18 cellular contexts compared by ENCODE assay signal in the genomic region with DNA sequence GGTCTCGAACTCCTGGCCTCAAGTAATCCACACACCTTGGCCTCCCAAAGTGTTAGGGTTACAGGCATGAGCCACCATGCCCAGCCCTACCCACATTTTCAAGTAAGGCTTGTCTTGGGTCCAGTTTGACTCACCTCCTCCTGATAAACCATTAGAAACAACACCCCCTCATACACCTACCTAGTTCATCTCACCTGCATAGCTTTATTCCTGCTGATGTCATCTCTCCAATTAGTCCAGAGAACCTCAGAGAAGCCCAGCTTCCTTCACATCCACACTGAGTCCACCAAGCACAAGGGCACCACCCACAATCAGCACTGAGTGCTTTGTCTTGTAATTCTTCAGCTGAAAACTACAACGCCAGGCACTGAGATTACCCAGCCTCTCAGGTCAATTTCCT. TPM values are rescaled to one million over a fixed set of nuclear protein-coding genes. Genes with fewer than 3 reads are reported as not detected.
DNase-seq lines count a peak whose midpoint lies in the region; ATAC-seq, FAIRE-seq and TF ChIP-seq lines count a peak whose summit lies in the region.
"Had no signal": no experiment of that assay in that cellular context is flagged by ENCODE, and none has a peak within 500 bp of the region (broad histone marks: within the 10 kb centered on the region; RNA-seq: fewer than 3 reads in every experiment).

No MANE protein-coding gene starts in this region.

- no peaks in the 10 kb centered on the region for H3K36me3 ChIP-seq in BE2C
- H3K36me3 ChIP-seq in bronchial epithelial cell (ENCODE audit: control insufficient read depth, insufficient read depth, low read length): peaks cover 3% of the 10 kb centered on the region
- no peaks in the 10 kb centered on the region for H3K36me3 ChIP-seq in subcutaneous abdominal adipose tissue (ENCODE audit: control insufficient read depth in 5 of 5, insufficient read depth in 5 of 5, low read length in 5 of 5)

- H3K9me3 ChIP-seq in BE2C (no peaks in the 10 kb centered on the region), subcutaneous abdominal adipose tissue (ENCODE audit: control insufficient read depth in 5 of 5, low read length in 5 of 5) (no peaks in the 10 kb centered on the region)

- peak; percentile 49 for ATAC-seq in foreskin keratinocyte
- no peak for ATAC-seq in GM18498 (IDR thresholded peaks at IDR 0.05; ENCODE audit: unreplicated experiment)
- ATAC-seq: GM12878 had no signal

- H3K4me3 ChIP-seq in BE2C (ENCODE audit: low read depth, low read length) (no peak overlapping the region), bronchial epithelial cell (ENCODE audit: low read depth, low read length) (no peak overlapping the region), subcutaneous abdominal adipose tissue (ENCODE audit: low read depth in 1 of 5, low read length in 5 of 5) (no peak overlapping the region)
- H3K4me3 ChIP-seq: GM12878 had no signal

- no peak overlapping the region for H3K9ac ChIP-seq in subcutaneous abdominal adipose tissue (ENCODE audit: low read length in 5 of 5)

- no peak for FAIRE-seq in bronchial epithelial cell (lab: Jason Lieb, UNC)
- FAIRE-seq: GM12878, GM19239, H1 had no signal

- H3K27me3 ChIP-seq in BE2C: no peaks in the 10 kb centered on the region
- no peaks in the 10 kb centered on the region for H3K27me3 ChIP-seq in bronchial epithelial cell (ENCODE audit: control insufficient read depth, insufficient read depth, low read length)
- no peaks in the 10 kb centered on the region for H3K27me3 ChIP-seq in foreskin keratinocyte
- H3K27me3 ChIP-seq in subcutaneous abdominal adipose tissue (ENCODE audit: control insufficient read depth in 5 of 5, insufficient read depth in 4 of 5, low read length in 5 of 5): no peaks in the 10 kb centered on the region

- no peak for TF ChIP-seq CTCF in BE2C (IDR thresholded peaks at IDR 0.05; ENCODE audit: low read depth, low read length)
- no peak for TF ChIP-seq CTCF in bronchial epithelial cell (IDR thresholded peaks at IDR 0.05; ENCODE audit: insufficient read depth, low read length, severe bottlenecking)
- TF ChIP-seq CTCF in foreskin keratinocyte (conservative IDR thresholded peaks at IDR 0.05): no peak

- DNase-seq in BE2C: peak; percentile 30
- DNase-seq in bronchial epithelial cell (ENCODE audit: low read depth): peak; percentile 72
- peak in 1 of 2 donors; percentile 18 for DNase-seq in foreskin keratinocyte
- DNase-seq in NCI-H2029 (lab: John Stamatoyannopoulos, UW): no peak
- DNase-seq: C1 segment of cervical spinal cord; CD4-positive, CD25-positive, alpha-beta regulatory T cell; CD8-positive, alpha-beta memory T cell; COR-L47; DMS 273 treated with DMSO at 0.1 percent for 48 hours; DMS53; DND-41; EL; H9 had no signal

- peaks cover 9% of the 10 kb centered on the region for H3K4me1 ChIP-seq in BE2C
- H3K4me1 ChIP-seq in foreskin keratinocyte: no peaks in the 10 kb centered on the region
- H3K4me1 ChIP-seq in subcutaneous abdominal adipose tissue (ENCODE audit: control insufficient read depth in 5 of 5, insufficient read depth in 5 of 5, low read length in 5 of 5): peaks cover 7 to 51% (median 36%) of the 10 kb centered on the region in 5 donors

- H3K27ac ChIP-seq in foreskin keratinocyte: no peak overlapping the region
- peak overlapping the region; percentile 42 for H3K27ac ChIP-seq in subcutaneous abdominal adipose tissue (ENCODE audit: low read depth, low read length)

RNA-seq across cellular contexts. Expression of a gene that starts 35.3 kb away (rescaled TPM):
- polyA plus RNA-seq in BE2C (2012; ENCODE audit: insufficient read depth, insufficient read length, low read depth): 3.8 TPM
- total RNA-seq in bronchial epithelial cell (19.0 and 21.1 TPM in 2 replicates), foreskin keratinocyte (13.2 and 14.4 TPM in 2 replicates)
- 3.3 and 3.5 TPM in 2 replicates for polyA plus RNA-seq in foreskin keratinocyte
